9 cellular contexts compared by ENCODE assay signal in genomic region chr15:65249641-65250040, GRCh38.
DNase-seq lines count a peak whose midpoint lies in the region; ATAC-seq and TF ChIP-seq lines count a peak whose summit lies in the region.
"Had no signal": no experiment of that assay in that cellular context is flagged by ENCODE, and none has a peak within 500 bp of the region (broad histone marks: within the 10 kb centered on the region; RNA-seq: fewer than 3 reads in every experiment).

No MANE protein-coding gene starts in this region.

- no peaks in the 10 kb centered on the region for H3K9me3 Mint-ChIP-seq in activated T-cell treated with anti-CD3 and anti-CD28 coated beads, Interleukin-2, amount 50 U/mL, for 24 hours

- peaks cover 23% of the 10 kb centered on the region for H3K4me1 Mint-ChIP-seq in activated T-cell treated with anti-CD3 and anti-CD28 coated beads, Interleukin-2, amount 50 U/mL, for 24 hours (ENCODE audit: low read depth)

- DNase-seq in GM10248 (ENCODE audit: extremely low spot score) (peak; percentile 80), NCI-H1694 treated with DMSO at 0.1 percent for 48 hours (lab: John Stamatoyannopoulos, UW) (no peak), UCSD-AML1 (lab: John Stamatoyannopoulos, UW; ENCODE audit: unreplicated experiment) (no peak), NCI-H1694 (lab: John Stamatoyannopoulos, UW) (no peak)
- DNase-seq in activated T-cell treated with anti-CD3 and anti-CD28 coated beads, Interleukin-2, amount 50 U/mL, for 24 hours: peak; percentile 75
- peak; percentile 70 to 73 for DNase-seq in stimulated activated CD4-positive, alpha-beta T cell treated with anti-CD3 and anti-CD28 coated beads, Interleukin-15, amount 100 ng/mL, for 48 hours (ENCODE audit: low read depth in 2 of 2)
- DNase-seq: NCI-H1417 had no signal

- ATAC-seq in HG02798 (IDR thresholded peaks at IDR 0.05; ENCODE audit: poor library complexity, unreplicated experiment) (peak; percentile 74), GM18511 (IDR thresholded peaks at IDR 0.05; ENCODE audit: unreplicated experiment) (no peak)

- CTCF ChIA-PET in GM10248 (lab: Yijun Ruan, JAX): interaction anchor here (0.9 to 2.0 kb wide), 8 partner anchors 9 to 216 kb away, joined by 3 to 7 read pairs (median 4); partner anchors contain the start of gene PARP16

- H3K27ac Mint-ChIP-seq in activated T-cell treated with anti-CD3 and anti-CD28 coated beads, Interleukin-2, amount 50 U/mL, for 24 hours: peak overlapping the region; percentile 92

- H3K4me3 Mint-ChIP-seq in activated T-cell treated with anti-CD3 and anti-CD28 coated beads, Interleukin-2, amount 50 U/mL, for 24 hours: peak overlapping the region; percentile 23

- no peaks in the 10 kb centered on the region for H3K27me3 Mint-ChIP-seq in activated T-cell treated with anti-CD3 and anti-CD28 coated beads, Interleukin-2, amount 50 U/mL, for 24 hours

- H3K36me3 Mint-ChIP-seq in activated T-cell treated with anti-CD3 and anti-CD28 coated beads, Interleukin-2, amount 50 U/mL, for 24 hours (ENCODE audit: low read depth): peaks cover 21% of the 10 kb centered on the region

- TF ChIP-seq CTCF in GM10248 (IDR thresholded peaks at IDR 0.05; ENCODE audit: control extremely low read depth, extremely low read depth, low read depth, missing control alignments): no peak

- POLR2A ChIA-PET in GM10248 (lab: Yijun Ruan, JAX): interaction anchor here (0.6 to 1.5 kb wide), 5 partner anchors 55 to 675 kb away, joined by 3 to 15 read pairs (median 4); partner anchors contain the start of gene RNU5B-1

Comparison
In these comparisons a context has a peak if more than half of its experiments do, and no peak if none do; other contexts are left out.
1. DNase-seq: peak in GM10248 (single experiment), activated T-cell treated with anti-CD3 and anti-CD28 coated beads, Interleukin-2, amount 50 U/mL, for 24 hours (single experiment) and stimulated activated CD4-positive, alpha-beta T cell treated with anti-CD3 and anti-CD28 coated beads, Interleukin-15, amount 100 ng/mL, for 48 hours (2 of 2); none in NCI-H1694 treated with DMSO at 0.1 percent for 48 hours (single experiment), UCSD-AML1 (single experiment) and NCI-H1694 (single experiment).